ENCODE assay signal across 1 cellular context in genomic region chr12:47082963-47083621, GRCh38.
TF ChIP-seq lines count a peak whose summit lies in the region.

No MANE protein-coding gene starts in this region.

TF ChIP-seq in HEK293, 187 proteins besides CTCF, POLR2A, EP300 and RAD21 (continued from another document and continues in another):
- TF ChIP-seq ZNF610 (tag by site-specific recombination; IDR thresholded peaks at IDR 0.05; ENCODE audit: borderline replicate concordance) = no peak
- TF ChIP-seq BCL6B (tag by site-specific recombination; IDR thresholded peaks at IDR 0.05) = no peak
- no peak for TF ChIP-seq GLI2 (tag by site-specific recombination; IDR thresholded peaks at IDR 0.05; ENCODE audit: borderline replicate concordance, low read depth)
- peak; percentile 63 for TF ChIP-seq ZNF366 (tag by site-specific recombination; conservative IDR thresholded peaks at IDR 0.05)
- TF ChIP-seq ZNF155 (tag by site-specific recombination; IDR thresholded peaks at IDR 0.05) = no peak
- no peak for TF ChIP-seq ZNF23 (tag by site-specific recombination; IDR thresholded peaks at IDR 0.05; ENCODE audit: borderline replicate concordance)
- TF ChIP-seq SP3 (tag by site-specific recombination; IDR thresholded peaks at IDR 0.05) = no peak
- peak; percentile 51 for TF ChIP-seq FEZF1 (tag by site-specific recombination; IDR thresholded peaks at IDR 0.05)
- TF ChIP-seq ZNF174 (tag by site-specific recombination; IDR thresholded peaks at IDR 0.05) = no peak
- TF ChIP-seq ZNF785 (tag by site-specific recombination; IDR thresholded peaks at IDR 0.05) = no peak
- TF ChIP-seq KLF16 (tag by site-specific recombination; IDR thresholded peaks at IDR 0.05) = no peak
- no peak for TF ChIP-seq ZNF423 (tag by site-specific recombination; IDR thresholded peaks at IDR 0.05)
- TF ChIP-seq ZNF792 (tag by site-specific recombination; IDR thresholded peaks at IDR 0.05) = no peak
- TF ChIP-seq ZNF514 (tag by site-specific recombination; IDR thresholded peaks at IDR 0.05) = no peak
- no peak for TF ChIP-seq ZSCAN18 (tag by site-specific recombination; IDR thresholded peaks at IDR 0.05)
- TF ChIP-seq BCL11A (tag by site-specific recombination; IDR thresholded peaks at IDR 0.05; ENCODE audit: low read depth) = no peak
- peak; percentile 57; the same call in 1 of the 2 replicates for TF ChIP-seq ZBTB6 (tag by site-specific recombination; IDR thresholded peaks at IDR 0.05)
- no peak for TF ChIP-seq ZNF433 (tag by site-specific recombination; IDR thresholded peaks at IDR 0.05; ENCODE audit: low read depth)
- no peak for TF ChIP-seq ZNF654 (tag by site-specific recombination; IDR thresholded peaks at IDR 0.05; ENCODE audit: low read depth)
- TF ChIP-seq ZNF488 (tag by site-specific recombination; IDR thresholded peaks at IDR 0.05) = no peak
- no peak for TF ChIP-seq ZNF571 (tag by site-specific recombination; IDR thresholded peaks at IDR 0.05)
- TF ChIP-seq ZNF175 (tag by site-specific recombination; IDR thresholded peaks at IDR 0.05) = no peak
- TF ChIP-seq ZSCAN16 (tag by site-specific recombination; IDR thresholded peaks at IDR 0.05) = no peak
- no peak for TF ChIP-seq ZFP41 (tag by site-specific recombination; IDR thresholded peaks at IDR 0.05; ENCODE audit: borderline replicate concordance)
- TF ChIP-seq ZIC2 (tag by site-specific recombination; IDR thresholded peaks at IDR 0.05) = peak; percentile 91
- no peak for TF ChIP-seq ZNF138 (tag by site-specific recombination; IDR thresholded peaks at IDR 0.05; ENCODE audit: borderline replicate concordance)
- no peak for TF ChIP-seq PRDM4 (tag by site-specific recombination; IDR thresholded peaks at IDR 0.05)
- no peak for TF ChIP-seq SP2 (tag by site-specific recombination; IDR thresholded peaks at IDR 0.05)
- no peak for TF ChIP-seq ZNF140 (tag by site-specific recombination; IDR thresholded peaks at IDR 0.05)
- TF ChIP-seq GLIS1 (tag by site-specific recombination; IDR thresholded peaks at IDR 0.05) = peak; percentile 29; the same call in 1 of the 2 replicates
- no peak for TF ChIP-seq ZNF658 (tag by site-specific recombination; IDR thresholded peaks at IDR 0.05)
- TF ChIP-seq PRDM2 (tag by site-specific recombination; IDR thresholded peaks at IDR 0.05; ENCODE audit: borderline replicate concordance) = no peak
- TF ChIP-seq ZBTB44 (tag by site-specific recombination; IDR thresholded peaks at IDR 0.05) = 0 out of 2 replicates have a peak, but pooled peaks have one; percentile 59
- no peak for TF ChIP-seq ZNF513 (tag by site-specific recombination; IDR thresholded peaks at IDR 0.05)
- no peak for TF ChIP-seq ZBTB11 (tag by site-specific recombination; conservative IDR thresholded peaks at IDR 0.05; ENCODE audit: low read depth)
- no peak for TF ChIP-seq ZNF391 (tag by site-specific recombination; IDR thresholded peaks at IDR 0.05; ENCODE audit: borderline replicate concordance, low read depth)
- TF ChIP-seq ZNF530 (tag by site-specific recombination; IDR thresholded peaks at IDR 0.05; ENCODE audit: low read depth) = no peak
- TF ChIP-seq KLF10 (tag by site-specific recombination; IDR thresholded peaks at IDR 0.05) = peak; percentile 95
- TF ChIP-seq IKZF3 (tag by site-specific recombination; IDR thresholded peaks at IDR 0.05) = no peak
- TF ChIP-seq ZNF202 (tag by site-specific recombination; IDR thresholded peaks at IDR 0.05; ENCODE audit: borderline replicate concordance) = no peak
- no peak for TF ChIP-seq HOXD13 (CRISPR knock-in tag; IDR thresholded peaks at IDR 0.05; ENCODE audit: borderline replicate concordance)
- TF ChIP-seq ZNF837 (tag by site-specific recombination; IDR thresholded peaks at IDR 0.05) = no peak
